In genomic region chr5:109177227-109177626, GRCh38 we compare ENCODE assay signal across 18 cellular contexts.
DNase-seq lines count a peak whose midpoint lies in the region; ATAC-seq and TF ChIP-seq lines count a peak whose summit lies in the region.
"Had no signal": no experiment of that assay in that cellular context is flagged by ENCODE, and none has a peak within 500 bp of the region (broad histone marks: within the 10 kb centered on the region; RNA-seq: fewer than 3 reads in every experiment).

No MANE protein-coding gene starts in this region.

- no peaks in the 10 kb centered on the region for H3K36me3 ChIP-seq in adipocyte (ENCODE audit: control insufficient read depth, insufficient read depth, low read length, severe bottlenecking)
- no peaks in the 10 kb centered on the region for H3K36me3 ChIP-seq in brain microvascular endothelial cell (replicated peaks)

- H3K27ac ChIP-seq in right cardiac atrium (ENCODE audit: low read length): no peak overlapping the region
- H3K27ac ChIP-seq in brain microvascular endothelial cell: no peak overlapping the region
- H3K27ac ChIP-seq: C4-2B had no signal

- H3K27me3 ChIP-seq in adipocyte (replicated peaks; ENCODE audit: control insufficient read depth, insufficient read depth, low read length): no peaks in the 10 kb centered on the region
- no peaks in the 10 kb centered on the region for H3K27me3 ChIP-seq in right cardiac atrium (ENCODE audit: control insufficient read depth, insufficient read depth)
- H3K27me3 ChIP-seq in brain microvascular endothelial cell (replicated peaks): no peaks in the 10 kb centered on the region

- DNase-seq in G401 (ENCODE audit: low spot score) (peak; percentile 12), adipocyte (ENCODE audit: low read depth) (no peak), right cardiac atrium (no peak), sciatic nerve (ENCODE audit: low spot score) (no peak), brain microvascular endothelial cell (no peak), DMS 273 (lab: John Stamatoyannopoulos, UW; ENCODE audit: unreplicated experiment) (no peak)
- DNase-seq: Calu3; CD8-positive, alpha-beta memory T cell; GDM1; Karpas-422; NCI-H1694; NCI-H2081; NCI-H2171; NCI-H345; NCI-H526; OCI-M1 had no signal

- ATAC-seq in right cardiac atrium (peak; percentile 42 to 83), sciatic nerve (peak; percentile 68), GM21381 (IDR thresholded peaks at IDR 0.05; ENCODE audit: unreplicated experiment) (no peak)

- 66% methylated on average over 2 of the region's 2 CpGs for WGBS in right cardiac atrium

- no peak for TF ChIP-seq CTCF in brain microvascular endothelial cell (IDR thresholded peaks at IDR 0.05; ENCODE audit: low read depth, low read length, missing control alignments)

- intact Hi-C loops in right cardiac atrium (cut with DNase I): no loop called here
- intact Hi-C loops in sciatic nerve (cut with DNase I): no loop called here

- H3K9ac ChIP-seq in adipocyte (ENCODE audit: low read length): no peak overlapping the region

- H3K4me1 ChIP-seq in adipocyte (ENCODE audit: control insufficient read depth, insufficient read depth, low read length) (peaks cover 10% of the 10 kb centered on the region), right cardiac atrium (ENCODE audit: control insufficient read depth, insufficient read depth, low read length) (no peaks in the 10 kb centered on the region)

- in situ Hi-C loops in G401 (cut with HindIII; ENCODE audit: low sequenced_read_pairs): no loop called here
- in situ Hi-C loops in brain microvascular endothelial cell (cut with HindIII; ENCODE audit: low pct_ligation_motif_present, low sequenced_read_pairs): no loop called here

- H3K9me3 ChIP-seq in adipocyte (ENCODE audit: control insufficient read depth, low read length) (no peaks in the 10 kb centered on the region), right cardiac atrium (ENCODE audit: control insufficient read depth, low read length) (no peaks in the 10 kb centered on the region)

- H3K4me3 ChIP-seq in adipocyte (ENCODE audit: low read length) (peak overlapping the region; percentile 5), right cardiac atrium (ENCODE audit: low read length) (no peak overlapping the region), brain microvascular endothelial cell (ENCODE audit: low read depth, low read length) (no peak overlapping the region)
